ENCODE assay signal across 8 cellular contexts in genomic region chr1:33099290-33100118, GRCh38. TPM values are rescaled to one million over a fixed set of nuclear protein-coding genes. Genes with fewer than 3 reads are reported as not detected.
A peak's percentile ranks its signal among the peaks of the same experiment; 100 is the strongest.
DNase-seq lines count a peak whose midpoint lies in the region; ATAC-seq lines count a peak whose summit lies in the region.

No MANE protein-coding gene starts in this region.

- peak overlapping the region; percentile 98 for H3K27ac Mint-ChIP-seq in activated CD4-positive, alpha-beta T cell treated with anti-CD3 and anti-CD28 coated beads, Interleukin-2, amount 10 ng/mL, durations not matched to agents 7 days and 5 days

- H3K4me2 ChIP-seq in Karpas-422 (ENCODE audit: low read depth, low read length, poor library complexity, severe bottlenecking): no peak overlapping the region

- POLR2A ChIA-PET in activated CD4-positive, alpha-beta T cell treated with anti-CD3 and anti-CD28 coated beads, Interleukin-2, amount 10 ng/mL, durations not matched to agents 7 days and 5 days (lab: Charles Lee): interaction anchor here (1.2 kb wide), 1 partner anchor 28 kb away, joined by 6 read pairs; no protein-coding TSS in a partner anchor

- H3K4me3 Mint-ChIP-seq in activated CD4-positive, alpha-beta T cell treated with anti-CD3 and anti-CD28 coated beads, Interleukin-2, amount 10 ng/mL, durations not matched to agents 7 days and 5 days: peak overlapping the region; percentile 73

- H3K9me3 ChIP-seq in Karpas-422 (ENCODE audit: low read length): no peaks in the 10 kb centered on the region

- H3K9me3 Mint-ChIP-seq in activated CD4-positive, alpha-beta T cell treated with anti-CD3 and anti-CD28 coated beads, Interleukin-2, amount 10 ng/mL, durations not matched to agents 7 days and 5 days: no peaks in the 10 kb centered on the region

- H3K27me3 Mint-ChIP-seq in activated CD4-positive, alpha-beta T cell treated with anti-CD3 and anti-CD28 coated beads, Interleukin-2, amount 10 ng/mL, durations not matched to agents 7 days and 5 days: no peaks in the 10 kb centered on the region

- H2AFZ ChIP-seq in Karpas-422 (ENCODE audit: low read length): no peak overlapping the region

- no peaks in the 10 kb centered on the region for H3K79me2 ChIP-seq in Karpas-422 (ENCODE audit: low read length)

- H3K4me1 ChIP-seq in Karpas-422 (ENCODE audit: low read length): no peaks in the 10 kb centered on the region

- no peaks in the 10 kb centered on the region for H3K36me3 ChIP-seq in Karpas-422 (ENCODE audit: insufficient read depth, low read length)

- H3K9ac ChIP-seq in Karpas-422 (ENCODE audit: low read length): no peak overlapping the region

- ATAC-seq in GM19438 (IDR thresholded peaks at IDR 0.05; ENCODE audit: low read depth, unreplicated experiment): peak; percentile 99

- H3K9me2 ChIP-seq in Karpas-422 (replicated peaks; ENCODE audit: insufficient read depth, low read length): no peaks in the 10 kb centered on the region

- H3K4me3 ChIP-seq in Karpas-422 (ENCODE audit: low read length): no peak overlapping the region
- H3K4me3 ChIP-seq in skeletal muscle cell (ENCODE audit: low read depth, low read length): no peak overlapping the region

- CTCF ChIA-PET in activated CD4-positive, alpha-beta T cell treated with anti-CD3 and anti-CD28 coated beads, Interleukin-2, amount 10 ng/mL, durations not matched to agents 7 days and 5 days (lab: Charles Lee): interaction anchor here (0.5 to 7.2 kb wide), 14 partner anchors 12 to 449 kb away, joined by 3 to 63 read pairs (median 3); partner anchors contain the start of genes RBBP4 and ZBTB8OS

- H4K20me1 ChIP-seq in Karpas-422 (ENCODE audit: insufficient read depth, low read depth, low read length): no peaks in the 10 kb centered on the region

- H3K27me3 ChIP-seq in Karpas-422 (ENCODE audit: low read length): no peaks in the 10 kb centered on the region; the same call in 1 of the 2 replicates

- DNase-seq in ACHN (peak; percentile 99), Karpas-422 (peak; percentile 47), skeletal muscle cell (ENCODE audit: low read depth) (peak; percentile 100), DMS114 treated with DMSO at 0.1 percent for 48 hours (lab: John Stamatoyannopoulos, UW; ENCODE audit: unreplicated experiment) (no peak), substantia nigra (lab: John Stamatoyannopoulos, UW) (no peak)
- peak; percentile 87 for DNase-seq in activated CD4-positive, alpha-beta T cell treated with anti-CD3 and anti-CD28 coated beads, Interleukin-2, amount 10 ng/mL, durations not matched to agents 7 days and 5 days
- peak; percentile 44 for DNase-seq in effector CD8-positive, alpha-beta T cell (lab: John Stamatoyannopoulos, UW)

- peaks cover 19% of the 10 kb centered on the region for H3K36me3 Mint-ChIP-seq in activated CD4-positive, alpha-beta T cell treated with anti-CD3 and anti-CD28 coated beads, Interleukin-2, amount 10 ng/mL, durations not matched to agents 7 days and 5 days (ENCODE audit: low read depth)

- H3K4me1 Mint-ChIP-seq in activated CD4-positive, alpha-beta T cell treated with anti-CD3 and anti-CD28 coated beads, Interleukin-2, amount 10 ng/mL, durations not matched to agents 7 days and 5 days: peaks cover 74% of the 10 kb centered on the region

- in situ Hi-C loops in ACHN (cut with HindIII; ENCODE audit: low pct_ligation_motif_present, low pct_unique_long_range_greater_than_20kb, low sequenced_read_pairs): no loop called here

- H3K27ac ChIP-seq in Karpas-422 (ENCODE audit: low read length) (no peak overlapping the region), substantia nigra (ENCODE audit: low read depth, low read length, poor library complexity, severe bottlenecking) (no peak overlapping the region)

RNA-seq across cellular contexts. Expression of gene AZIN2, which starts 18.6 kb away (rescaled TPM):
- total RNA-seq in Karpas-422 (2014; rRNA removed; shearing (Covaris generic); ENCODE audit: low replicate concordance): 0.30 and 1.8 TPM in 2 replicates
- 1 to 10 TPM; 4.1 to 5.5 TPM for total RNA-seq in activated CD4-positive, alpha-beta T cell treated with anti-CD3 and anti-CD28 coated beads, Interleukin-2, amount 10 ng/mL, durations not matched to agents 7 days and 5 days

Comparison
In these comparisons a context has a peak if more than half of its experiments do, and no peak if none do; other contexts are left out.
1. DNase-seq: peak in ACHN (single experiment), Karpas-422 (single experiment), activated CD4-positive, alpha-beta T cell treated with anti-CD3 and anti-CD28 coated beads, Interleukin-2, amount 10 ng/mL, durations not matched to agents 7 days and 5 days (single experiment), effector CD8-positive, alpha-beta T cell (single experiment) and skeletal muscle cell (single experiment); none in DMS114 treated with DMSO at 0.1 percent for 48 hours (single experiment) and substantia nigra (0 of 49).